20 cellular contexts compared by ENCODE assay signal in the genomic region with DNA sequence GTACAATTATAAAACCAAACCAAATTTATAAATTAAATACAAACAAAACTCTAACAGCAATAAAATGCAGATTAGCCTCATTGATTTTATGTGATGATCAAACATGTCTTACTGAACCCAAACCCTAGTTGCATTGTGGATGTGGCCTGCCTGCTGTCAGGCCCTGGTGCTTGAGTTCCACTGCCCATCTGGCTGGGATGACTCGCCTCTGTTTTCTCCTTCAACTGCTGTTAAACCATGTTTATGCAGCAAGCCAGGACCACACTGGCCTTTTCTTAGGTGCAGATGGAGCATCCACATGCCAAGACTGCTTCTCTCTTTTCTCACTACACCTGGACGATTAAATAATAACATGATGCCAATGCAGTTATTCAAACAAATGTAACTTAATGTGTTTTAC. TPM values are rescaled to one million over a fixed set of nuclear protein-coding genes. Genes with fewer than 3 reads are reported as not detected.
DNase-seq lines count a peak whose midpoint lies in the region; ATAC-seq lines count a peak whose summit lies in the region.
"Had no signal": no experiment of that assay in that cellular context is flagged by ENCODE, and none has a peak within 500 bp of the region (broad histone marks: within the 10 kb centered on the region; RNA-seq: fewer than 3 reads in every experiment).

No MANE protein-coding gene starts in this region.

- H3K27ac Mint-ChIP-seq in activated naive CD8-positive, alpha-beta T cell treated with anti-CD3 and anti-CD28 coated beads, Interleukin-2, amount 50 U/mL, for 24 hours, result no peak overlapping the region
- H3K27ac Mint-ChIP-seq: activated naive CD8-positive, alpha-beta T cell treated with anti-CD3 and anti-CD28 coated beads, Interleukin-2, amount 10 ng/mL, durations not matched to agents 7 days and 5 days; B cell had no signal

- no peaks in the 10 kb centered on the region for H3K4me1 Mint-ChIP-seq in activated naive CD8-positive, alpha-beta T cell treated with anti-CD3 and anti-CD28 coated beads, Interleukin-2, amount 50 U/mL, for 24 hours
- H3K4me1 Mint-ChIP-seq: B cell had no signal

- peaks cover 27% of the 10 kb centered on the region for H3K36me3 Mint-ChIP-seq in activated naive CD8-positive, alpha-beta T cell treated with anti-CD3 and anti-CD28 coated beads, Interleukin-2, amount 50 U/mL, for 24 hours (ENCODE audit: low read depth)

- no peak overlapping the region for H3K4me3 Mint-ChIP-seq in activated naive CD8-positive, alpha-beta T cell treated with anti-CD3 and anti-CD28 coated beads, Interleukin-2, amount 50 U/mL, for 24 hours
- H3K4me3 Mint-ChIP-seq: activated naive CD8-positive, alpha-beta T cell treated with anti-CD3 and anti-CD28 coated beads, Interleukin-2, amount 10 ng/mL, durations not matched to agents 7 days and 5 days; B cell; naive B cell had no signal

- no peaks in the 10 kb centered on the region for H3K9me3 Mint-ChIP-seq in activated naive CD8-positive, alpha-beta T cell treated with anti-CD3 and anti-CD28 coated beads, Interleukin-2, amount 50 U/mL, for 24 hours
- H3K9me3 Mint-ChIP-seq: activated naive CD8-positive, alpha-beta T cell treated with anti-CD3 and anti-CD28 coated beads, Interleukin-2, amount 10 ng/mL, durations not matched to agents 7 days and 5 days; naive B cell had no signal

- ATAC-seq in HG03354 (IDR thresholded peaks at IDR 0.05; ENCODE audit: poor library complexity, severe bottlenecking, unreplicated experiment), result no peak
- no peak for ATAC-seq in activated naive CD8-positive, alpha-beta T cell treated with anti-CD3 and anti-CD28 coated beads, Interleukin-2, amount 50 U/mL, for 24 hours
- ATAC-seq: lower lobe of right lung, pancreas had no signal

- DNase-seq in EH (ENCODE audit: low read depth), result peak; percentile 63
- peak; percentile 57 for DNase-seq in LHCN-M2 (ENCODE audit: low read depth)
- peak; percentile 23 for DNase-seq in cerebellar cortex (ENCODE audit: low spot score)
- peak; percentile 27 for DNase-seq in myocyte (ENCODE audit: low read depth)
- DNase-seq in activated naive CD8-positive, alpha-beta T cell treated with anti-CD3 and anti-CD28 coated beads, Interleukin-2, amount 50 U/mL, for 24 hours, result no peak
- DNase-seq in NCI-H1694 treated with DMSO at 0.1 percent for 48 hours (lab: John Stamatoyannopoulos, UW), result no peak
- DNase-seq in GF-D8 (lab: John Stamatoyannopoulos, UW), result no peak
- DNase-seq: activated CD4-positive, CD25-positive, alpha-beta regulatory T cell; activated naive CD8-positive, alpha-beta T cell treated with anti-CD3 and anti-CD28 coated beads, Interleukin-2, amount 10 ng/mL, durations not matched to agents 7 days and 5 days; Caco-2; dorsolateral prefrontal cortex; lower lobe of right lung; MM.1S; naive B cell; NCI-H187; NCI-H510A treated with DMSO at 0.1 percent for 48 hours; OCI-M1; pancreas had no signal

- no peaks in the 10 kb centered on the region for H3K27me3 Mint-ChIP-seq in activated naive CD8-positive, alpha-beta T cell treated with anti-CD3 and anti-CD28 coated beads, Interleukin-2, amount 50 U/mL, for 24 hours
- H3K27me3 Mint-ChIP-seq: activated naive CD8-positive, alpha-beta T cell treated with anti-CD3 and anti-CD28 coated beads, Interleukin-2, amount 10 ng/mL, durations not matched to agents 7 days and 5 days; B cell; naive B cell had no signal

RNA-seq across cellular contexts. Expression of gene NAP1L5, which starts 22.6 kb away (rescaled TPM):
- 14.4 and 16.8 TPM in 2 replicates for total RNA-seq in LHCN-M2 (2014; rRNA removed)
- 9.1 TPM for polyA plus RNA-seq in LHCN-M2 (2012)
- 7.4 and 8.3 TPM in 2 replicates for total RNA-seq in myocyte
- polyA plus RNA-seq in myocyte (2012), result 8.8 TPM
- total RNA-seq: Caco-2 had no signal

Comparison
In these comparisons a context has a peak if more than half of its experiments do, and no peak if none do; other contexts are left out.
1. DNase-seq: peak in EH (single experiment), LHCN-M2 (single experiment), cerebellar cortex (single experiment) and myocyte (single experiment); none in activated naive CD8-positive, alpha-beta T cell treated with anti-CD3 and anti-CD28 coated beads, Interleukin-2, amount 50 U/mL, for 24 hours (single experiment), NCI-H1694 treated with DMSO at 0.1 percent for 48 hours (single experiment) and GF-D8 (single experiment).